In genomic region chr20:32116079-32116521, GRCh38 we compare ENCODE assay signal across 1 cellular context.
TF ChIP-seq lines count a peak whose summit lies in the region.

No MANE protein-coding gene starts in this region.

TF ChIP-seq in WTC11, 78 proteins besides CTCF, POLR2A, EP300 and RAD21 (continued from another document):
- TF ChIP-seq, protein P1, sequence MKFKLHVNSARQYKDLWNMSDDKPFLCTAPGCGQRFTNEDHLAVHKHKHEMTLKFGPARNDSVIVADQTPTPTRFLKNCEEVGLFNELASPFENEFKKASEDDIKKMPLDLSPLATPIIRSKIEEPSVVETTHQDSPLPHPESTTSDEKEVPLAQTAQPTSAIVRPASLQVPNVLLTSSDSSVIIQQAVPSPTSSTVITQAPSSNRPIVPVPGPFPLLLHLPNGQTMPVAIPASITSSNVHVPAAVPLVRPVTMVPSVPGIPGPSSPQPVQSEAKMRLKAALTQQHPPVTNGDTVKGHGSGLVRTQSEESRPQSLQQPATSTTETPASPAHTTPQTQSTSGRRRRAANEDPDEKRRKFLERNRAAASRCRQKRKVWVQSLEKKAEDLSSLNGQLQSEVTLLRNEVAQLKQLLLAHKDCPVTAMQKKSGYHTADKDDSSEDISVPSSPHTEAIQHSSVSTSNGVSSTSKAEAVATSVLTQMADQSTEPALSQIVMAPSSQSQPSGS (CRISPR knock-in tag; IDR thresholded peaks at IDR 0.05; ENCODE audit: borderline replicate concordance, low read depth) = no peak
- TF ChIP-seq STAT6 (CRISPR knock-in tag; conservative IDR thresholded peaks at IDR 0.05; ENCODE audit: low read depth) = no peak
- TF ChIP-seq TP53 (CRISPR knock-in tag; IDR thresholded peaks at IDR 0.05) = no peak
- no peak for TF ChIP-seq NR1H2 (CRISPR knock-in tag; IDR thresholded peaks at IDR 0.05)
